Comparison of ENCODE assay signal across 9 cellular contexts in genomic region chr2:201532686-201533304, GRCh38.
DNase-seq lines count a peak whose midpoint lies in the region; ATAC-seq and TF ChIP-seq lines count a peak whose summit lies in the region.
"Had no signal": no experiment of that assay in that cellular context is flagged by ENCODE, and none has a peak within 500 bp of the region (broad histone marks: within the 10 kb centered on the region; RNA-seq: fewer than 3 reads in every experiment).

No MANE protein-coding gene starts in this region.

- no peaks in the 10 kb centered on the region for H3K9me3 ChIP-seq in OCI-LY7 (ENCODE audit: low read length)
- H3K9me3 ChIP-seq in right atrium auricular region, result peaks cover 7 to 35% of the 10 kb centered on the region in 2 donors
- H3K9me3 ChIP-seq: neutrophil had no signal

- BruUV-seq in OCI-LY7 (replicated peaks; lab: Mats Ljungman, UMichigan), result no TSS peak

- H4K20me1 ChIP-seq in OCI-LY7 (ENCODE audit: insufficient read depth, low read length), result no peaks in the 10 kb centered on the region

- intact Hi-C loops in OCI-LY7 (cut with micrococcal nuclease; ENCODE audit: unreplicated experiment), result no loop called here

- H3K4me3 ChIP-seq in AG09309 (ENCODE audit: control insufficient read depth, low read depth, low read length) (no peak overlapping the region), OCI-LY7 (ENCODE audit: low read depth, low read length, poor library complexity, severe bottlenecking) (no peak overlapping the region), coronary artery (no peak overlapping the region), right atrium auricular region (no peak overlapping the region)

- POLR2A ChIA-PET in OCI-LY7 (lab: Charles Lee), result no interaction called here

- CTCF ChIA-PET in OCI-LY7 (lab: Charles Lee; ENCODE audit: unreplicated experiment), result no interaction called here

- DNase-seq in AG09309 (ENCODE audit: low read depth), result peak; percentile 75
- DNase-seq in astrocyte of the hippocampus (ENCODE audit: low read depth, low spot score), result peak; percentile 71
- no peak for DNase-seq in OCI-LY7 (ENCODE audit: low spot score)
- no peak for DNase-seq in coronary artery (ENCODE audit: low spot score)
- DNase-seq in right atrium auricular region (ENCODE audit: low spot score), result no peak
- no peak for DNase-seq in NCI-H1092 treated with DMSO at 0.1 percent for 48 hours (lab: John Stamatoyannopoulos, UW)

- ATAC-seq in GM19438 (IDR thresholded peaks at IDR 0.05; ENCODE audit: low read depth, unreplicated experiment), result peak; percentile 93
- peak; percentile 95 for ATAC-seq in HG03439 (IDR thresholded peaks at IDR 0.05; ENCODE audit: unreplicated experiment)

- H2AFZ ChIP-seq in OCI-LY7 (ENCODE audit: low read length), result no peak overlapping the region

- TF ChIP-seq CTCF in AG09309 (IDR thresholded peaks at IDR 0.05; ENCODE audit: control insufficient read depth, insufficient read depth, low read depth, low read length, missing control alignments) (no peak), OCI-LY7 (conservative IDR thresholded peaks at IDR 0.05; ENCODE audit: low read length) (no peak), coronary artery (IDR thresholded peaks at IDR 0.05) (no peak), right atrium auricular region (IDR thresholded peaks at IDR 0.05) (no peak)

- no peak overlapping the region for H3K27ac ChIP-seq in OCI-LY7 (ENCODE audit: low read depth, low read length, poor library complexity, severe bottlenecking)
- H3K27ac ChIP-seq in coronary artery, result no peak overlapping the region
- H3K27ac ChIP-seq in right atrium auricular region, result no peak overlapping the region
- H3K27ac ChIP-seq: neutrophil had no signal

- no peaks in the 10 kb centered on the region for H3K4me1 ChIP-seq in OCI-LY7 (ENCODE audit: insufficient read depth, low read length, poor library complexity, severe bottlenecking)
- no peaks in the 10 kb centered on the region for H3K4me1 ChIP-seq in right atrium auricular region

- no peaks in the 10 kb centered on the region for H3K27me3 ChIP-seq in right atrium auricular region
- H3K27me3 ChIP-seq: neutrophil had no signal

- no peak overlapping the region for H3K4me2 ChIP-seq in OCI-LY7 (ENCODE audit: low read length)

- no peaks in the 10 kb centered on the region for H3K79me2 ChIP-seq in OCI-LY7 (ENCODE audit: insufficient read depth, low read depth, low read length)

- H3K36me3 ChIP-seq in OCI-LY7 (ENCODE audit: insufficient read depth, low read length) (no peaks in the 10 kb centered on the region), right atrium auricular region (no peaks in the 10 kb centered on the region)
- H3K36me3 ChIP-seq: neutrophil had no signal

- no peaks in the 10 kb centered on the region for H3K9me2 ChIP-seq in OCI-LY7 (ENCODE audit: insufficient read depth, low read length)

Comparison
In these comparisons a context has a peak if more than half of its experiments do, and no peak if none do; other contexts are left out.
1. DNase-seq: peak in AG09309 (single experiment) and astrocyte of the hippocampus (single experiment); none in OCI-LY7 (single experiment), coronary artery (single experiment), right atrium auricular region (single experiment) and NCI-H1092 treated with DMSO at 0.1 percent for 48 hours (single experiment).